ENCODE assay signal across 29 cellular contexts in genomic region chr15:24146251-24146650, GRCh38.
"Had no signal": no experiment of that assay in that cellular context is flagged by ENCODE, and none has a peak within 500 bp of the region (broad histone marks: within the 10 kb centered on the region; RNA-seq: fewer than 3 reads in every experiment).

No MANE protein-coding gene starts in this region.

- H3K27ac ChIP-seq: adrenal gland, VCaP had no signal

- H3K36me3 ChIP-seq: adrenal gland had no signal

- H3K9me3 ChIP-seq: adrenal gland had no signal

- H3K27me3 ChIP-seq: adrenal gland had no signal

- H3K4me1 ChIP-seq: adrenal gland had no signal

- H3K4me3 ChIP-seq: adrenal gland had no signal

- ATAC-seq: activated CD8-positive, alpha-beta T cell treated with anti-CD3 and anti-CD28 coated beads for 36 hours; activated naive CD4-positive, alpha-beta T cell treated with anti-CD3 and anti-CD28 coated beads, Interleukin-2, amount 50 U/mL, for 72 hours; activated T-cell treated with anti-CD3 and anti-CD28 coated beads, Interleukin-2, amount 50 U/mL, for 4 hours; activated T-cell treated with anti-CD3 and anti-CD28 coated beads, Interleukin-2, amount 50 U/mL, for 72 hours; activated T-helper 17 cell treated with anti-CD3 and anti-CD28 coated beads, Interleukin-2, amount 50 U/mL, for 72 hours had no signal

- DNase-seq: activated B cell treated with CpG ODN at 0.5 μM for 24 hours; activated CD4-positive, alpha-beta memory T cell treated with anti-CD3 and anti-CD28 coated beads for 36 hours; activated CD4-positive, alpha-beta T cell treated with anti-CD3 and anti-CD28 coated beads for 4 hours; activated CD4-positive, alpha-beta T cell treated with anti-CD3 and anti-CD28 coated beads, Interleukin-2, amount 10 ng/mL, durations not matched to agents 24 days and 14 days; activated CD4-positive, alpha-beta T cell treated with anti-CD3 and anti-CD28 coated beads, Interleukin-2, amount 50 U/mL, for 1 hour; activated CD4-positive, alpha-beta T cell treated with anti-CD3 and anti-CD28 coated beads, Interleukin-2, amount 50 U/mL, for 4 hours; activated CD4-positive, CD25-positive, alpha-beta regulatory T cell treated with anti-CD3 and anti-CD28 coated beads, Interleukin-2, amount 50 U/mL, for 72 hours; activated CD8-positive, alpha-beta memory T cell treated with anti-CD3 and anti-CD28 coated beads, Interleukin-2, amount 50 U/mL, for 4 hours; activated CD8-positive, alpha-beta T cell treated with anti-CD3 and anti-CD28 coated beads for 36 hours; activated effector memory CD4-positive, alpha-beta T cell treated with anti-CD3 and anti-CD28 coated beads, Interleukin-2, amount 50 U/mL, for 16 hours; activated gamma-delta T cell treated with Interleukin-2 at 50 U/mL for 16 hours; activated naive CD4-positive, alpha-beta T cell; activated naive CD4-positive, alpha-beta T cell treated with anti-CD3 and anti-CD28 coated beads for 36 hours; activated naive CD4-positive, alpha-beta T cell treated with anti-CD3 and anti-CD28 coated beads, Interleukin-2, amount 50 U/mL, for 16 hours; activated naive CD8-positive, alpha-beta T cell treated with anti-CD3 and anti-CD28 coated beads for 36 hours; activated T-cell treated with anti-CD3 and anti-CD28 coated beads for 4 hours; activated T-cell treated with anti-CD3 and anti-CD28 coated beads, Interleukin-2, amount 50 U/mL, for 1 hour; activated T-cell treated with anti-CD3 and anti-CD28 coated beads, Interleukin-2, amount 50 U/mL, for 4 hours; activated T-cell treated with anti-CD3 and anti-CD28 coated beads, Interleukin-2, amount 50 U/mL, for 72 hours; adrenal gland; amniotic stem cell; aorta; central memory CD4-positive, alpha-beta T cell; T-helper 1 cell; T-helper 2 cell; T-helper 9 cell had no signal
